18 cellular contexts compared by ENCODE assay signal in the genomic region with DNA sequence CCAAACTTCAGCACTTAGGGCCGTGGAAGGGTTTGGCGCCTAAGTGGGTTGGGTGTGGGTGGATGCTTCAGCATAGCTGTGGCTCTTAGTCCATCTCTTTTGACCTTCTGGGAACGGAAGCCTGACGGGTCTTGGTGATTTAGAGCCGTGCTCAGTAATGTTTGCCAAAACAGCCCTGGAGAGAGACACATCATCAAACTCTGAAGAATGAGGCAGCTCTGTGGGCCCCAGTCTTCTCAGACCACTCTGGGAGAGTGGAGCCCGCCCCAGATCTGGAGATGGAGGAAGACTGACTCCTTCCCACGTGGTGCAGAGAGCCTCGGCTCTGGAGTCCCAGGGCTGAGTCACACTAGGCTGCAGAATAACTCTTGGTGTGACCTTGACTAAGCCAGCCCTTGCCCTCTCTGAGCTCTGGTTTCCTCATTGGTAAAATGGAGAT.
DNase-seq lines count a peak whose midpoint lies in the region; ATAC-seq and TF ChIP-seq lines count a peak whose summit lies in the region.
"Had no signal": no experiment of that assay in that cellular context is flagged by ENCODE, and none has a peak within 500 bp of the region (broad histone marks: within the 10 kb centered on the region; RNA-seq: fewer than 3 reads in every experiment).

No MANE protein-coding gene starts in this region.

- H3K14ac ChIP-seq in neuronal stem cell (ENCODE audit: low read length), result no peak overlapping the region

- H3K27ac ChIP-seq in neuronal stem cell (replicated peaks; ENCODE audit: low read length), result no peak overlapping the region
- H3K27ac ChIP-seq: C4-2B, upper lobe of left lung had no signal

- H3K9ac ChIP-seq in neuronal stem cell (ENCODE audit: low read depth, low read length, poor library complexity), result no peak overlapping the region

- peaks cover 0 to 1% of the 10 kb centered on the region in 2 donors for H3K4me1 ChIP-seq in neuronal stem cell (ENCODE audit: control insufficient read depth in 2 of 2, insufficient read depth in 1 of 2, low read depth in 1 of 2, low read length in 2 of 2)
- H3K4me1 ChIP-seq: upper lobe of left lung had no signal

- no peak overlapping the region for H2AFZ ChIP-seq in neuronal stem cell (ENCODE audit: low read length)

- no peak for TF ChIP-seq CTCF in AG09309 (IDR thresholded peaks at IDR 0.05; ENCODE audit: control insufficient read depth, insufficient read depth, low read depth, low read length, missing control alignments)
- no peak for TF ChIP-seq CTCF in astrocyte of the spinal cord (IDR thresholded peaks at IDR 0.05; ENCODE audit: low read depth, low read length)

- H3K36me3 ChIP-seq in neuronal stem cell (replicated peaks in 1 of 2; ENCODE audit: control insufficient read depth in 2 of 2, insufficient read depth in 2 of 2, low read length in 2 of 2), result no peaks in the 10 kb centered on the region
- H3K36me3 ChIP-seq: upper lobe of left lung had no signal

- H2BK12ac ChIP-seq in neuronal stem cell (ENCODE audit: low read length), result no peak overlapping the region

- no peak overlapping the region for H3K4ac ChIP-seq in neuronal stem cell (ENCODE audit: low read length)

- WGBS in neuronal stem cell (ENCODE audit: extremely low coverage in 2 of 2, insufficient read length in 2 of 2, insufficient replicate concordance in 1 of 2), 2 donors, result no CpG with 5 or more reads among the region's 8 CpGs

- H3K23ac ChIP-seq in neuronal stem cell (ENCODE audit: low read depth, low read length, poor library complexity), result no peak overlapping the region

- DNase-seq in AG09309 (ENCODE audit: low read depth), result peak; percentile 92
- DNase-seq in HS-27A (ENCODE audit: low read depth), result peak; percentile 75
- DNase-seq in astrocyte of the spinal cord (ENCODE audit: low read depth, low spot score), result peak; percentile 83
- no peak for DNase-seq in neuronal stem cell (ENCODE audit: low spot score)
- DNase-seq in activated effector memory CD4-positive, alpha-beta T cell treated with Interleukin-2 at 50 U/mL for 16 hours, result no peak
- no peak for DNase-seq in SKM-1 (lab: John Stamatoyannopoulos, UW; ENCODE audit: unreplicated experiment)
- DNase-seq: activated CD4-positive, alpha-beta T cell treated with anti-CD3 and anti-CD28 coated beads, Interleukin-2, amount 10 ng/mL, durations not matched to agents 24 days and 14 days; activated T-cell treated with anti-CD3 and anti-CD28 coated beads, Interleukin-2, amount 50 U/mL, for 24 hours; DND-41; islet precursor cell; mucosa of descending colon; NCI-H524; RPMI8226; T-helper 2 cell; upper lobe of left lung had no signal

- ATAC-seq in HG03108 (IDR thresholded peaks at IDR 0.05; ENCODE audit: unreplicated experiment) (no peak), HG02610 (IDR thresholded peaks at IDR 0.05; ENCODE audit: unreplicated experiment) (no peak)
- ATAC-seq: mucosa of descending colon had no signal

- H4K8ac ChIP-seq in neuronal stem cell (ENCODE audit: low read depth, low read length), result no peak overlapping the region

- H3K4me3 ChIP-seq in AG09309 (ENCODE audit: control insufficient read depth, low read depth, low read length) (no peak overlapping the region; the same call in 1 of the 2 replicates), astrocyte of the spinal cord (ENCODE audit: low read depth, low read length) (no peak overlapping the region), neuronal stem cell (ENCODE audit: low read length in 2 of 2) (no peak overlapping the region)
- H3K4me3 ChIP-seq: mucosa of descending colon, upper lobe of left lung had no signal

- H2BK120ac ChIP-seq in neuronal stem cell (ENCODE audit: low read depth, low read length), result no peak overlapping the region

- in situ Hi-C loops in astrocyte of the spinal cord (cut with HindIII; ENCODE audit: low sequenced_read_pairs), result no loop called here

- H2AK5ac ChIP-seq in neuronal stem cell (ENCODE audit: low read depth, low read length), result no peak overlapping the region

- H3K4me2 ChIP-seq in neuronal stem cell (ENCODE audit: insufficient read depth, low read length, poor library complexity, severe bottlenecking), result no peak overlapping the region

- H3K27me3 ChIP-seq in neuronal stem cell (ENCODE audit: control insufficient read depth in 3 of 3, insufficient read depth in 3 of 3, low read depth in 1 of 3, low read length in 3 of 3), result no peaks in the 10 kb centered on the region
- H3K27me3 ChIP-seq: upper lobe of left lung had no signal

- no peak overlapping the region for H4K91ac ChIP-seq in neuronal stem cell (ENCODE audit: low read depth, low read length, poor library complexity)

- no peak overlapping the region for H2BK15ac ChIP-seq in neuronal stem cell (ENCODE audit: low read length)

- H3K79me1 ChIP-seq in neuronal stem cell (ENCODE audit: low read depth, low read length), result no peaks in the 10 kb centered on the region

- no peaks in the 10 kb centered on the region for H3K9me3 ChIP-seq in neuronal stem cell (replicated peaks in 1 of 2; ENCODE audit: control insufficient read depth in 2 of 2, insufficient read depth in 1 of 2, low read depth in 1 of 2, low read length in 2 of 2)
- H3K9me3 ChIP-seq: mucosa of descending colon had no signal

- peak overlapping the region; percentile 13 for H2BK5ac ChIP-seq in neuronal stem cell (ENCODE audit: low read length)

- H3K18ac ChIP-seq in neuronal stem cell (ENCODE audit: low read length), result no peak overlapping the region

Comparison
In these comparisons a context has a peak if more than half of its experiments do, and no peak if none do; other contexts are left out.
1. DNase-seq: peak in AG09309 (single experiment), HS-27A (single experiment) and astrocyte of the spinal cord (single experiment); none in neuronal stem cell (single experiment), activated effector memory CD4-positive, alpha-beta T cell treated with Interleukin-2 at 50 U/mL for 16 hours (single experiment) and SKM-1 (single experiment).